In the genomic region with DNA sequence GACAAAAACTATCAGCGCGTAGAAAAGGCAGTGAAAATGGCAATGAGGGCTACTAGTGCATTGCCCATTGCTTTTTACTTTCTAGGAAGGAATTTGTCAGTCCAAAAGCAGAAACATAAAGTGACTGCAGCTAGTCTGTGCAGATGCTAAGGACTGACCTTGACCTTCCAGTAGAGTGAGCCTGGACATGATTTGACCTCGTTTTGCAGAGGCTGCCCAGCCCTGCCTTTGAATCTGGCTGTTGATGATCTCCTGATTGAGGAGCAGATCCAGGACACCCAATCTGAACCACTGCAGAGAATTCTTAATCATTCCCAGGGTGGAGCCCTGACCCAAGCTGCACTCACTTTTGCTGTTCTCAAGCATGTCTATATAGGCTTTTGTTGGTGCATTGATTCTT, we compare ENCODE assay signal across 18 cellular contexts. TPM values are rescaled to one million over a fixed set of nuclear protein-coding genes. Genes with fewer than 3 reads are reported as not detected.
A peak's percentile ranks its signal among the peaks of the same experiment; 100 is the strongest.
DNase-seq lines count a peak whose midpoint lies in the region; ATAC-seq, FAIRE-seq and TF ChIP-seq lines count a peak whose summit lies in the region.
"Had no signal": no experiment of that assay in that cellular context is flagged by ENCODE, and none has a peak within 500 bp of the region (broad histone marks: within the 10 kb centered on the region; RNA-seq: fewer than 3 reads in every experiment).

No MANE protein-coding gene starts in this region.

- no peaks in the 10 kb centered on the region for H3K36me3 ChIP-seq in HepG2 (replicated peaks in 1 of 2; ENCODE audit: control insufficient read depth in 1 of 2, insufficient read depth in 2 of 2, low read length in 2 of 2)
- no peaks in the 10 kb centered on the region for H3K36me3 ChIP-seq in right lobe of liver
- H3K36me3 ChIP-seq in KOPT-K1 (ENCODE audit: insufficient read depth, low read length) = peaks cover 11% of the 10 kb centered on the region; the same call in 1 of the 2 replicates
- peaks cover 15% of the 10 kb centered on the region; the same call in 2 of the 3 replicates for H3K36me3 ChIP-seq in K562 (ENCODE audit: control insufficient read depth, insufficient read depth, low read length)
- H3K36me3 ChIP-seq in kidney (ENCODE audit: control insufficient read depth in 1 of 2, insufficient read depth in 2 of 2, low read length in 2 of 2) = no peaks in the 10 kb centered on the region

- H3K79me2 ChIP-seq in HepG2 (ENCODE audit: insufficient read depth, low read length) (no peaks in the 10 kb centered on the region), K562 (ENCODE audit: control insufficient read depth, insufficient read depth, low read length) (peaks cover 15% of the 10 kb centered on the region)

- POLR2A ChIA-PET in HepG2 (lab: Yijun Ruan, JAX) = no interaction called here
- POLR2A ChIA-PET in K562 (lab: Yijun Ruan, JAX) = interaction anchor here (0.6 to 2.8 kb wide), 5 partner anchors 11 to 59 kb away, joined by 3 to 18 read pairs (median 3); partner anchors contain the start of gene DYRK3

- TF ChIP-seq RAD21 in HepG2 (CRISPR knock-in tag; IDR thresholded peaks at IDR 0.05) (no peak), K562 (CRISPR knock-in tag; conservative IDR thresholded peaks at IDR 0.05 in 1 of 2, IDR thresholded peaks at IDR 0.05 in 1 of 2) (no peak)

- BruUV-seq in HepG2 (replicated peaks; lab: Mats Ljungman, UMichigan) (no TSS peak), K562 (replicated peaks; lab: Mats Ljungman, UMichigan) (no TSS peak)

- H3K27me3 ChIP-seq in HepG2 (ENCODE audit: control insufficient read depth in 1 of 2, insufficient read depth in 2 of 2, low read length in 2 of 2) (peaks cover 0 to 13% of the 10 kb centered on the region in 2 experiments; a peak in 4 of 5 replicates), right lobe of liver (no peaks in the 10 kb centered on the region), K562 (ENCODE audit: control insufficient read depth in 2 of 2, insufficient read depth in 2 of 2, low read length in 2 of 2) (no peaks in the 10 kb centered on the region)

- WGBS in HepG2 (ENCODE audit: low lambda C conversion rate) = 56% methylated on average over 2 of the region's 3 CpGs
- WGBS in right lobe of liver (ENCODE audit: insufficient coverage, low coverage, low lambda C conversion rate, missing lambda C conversion rate) = 50% methylated on average over 1 of the region's 3 CpGs
- 65% methylated on average over 3 of the region's 3 CpGs for WGBS in K562 (ENCODE audit: insufficient coverage, low coverage, missing lambda C conversion rate)

- in situ Hi-C loops in HepG2 (cut with HindIII; ENCODE audit: extremely low pct_ligation_motif_present, low pct_unique_long_range_greater_than_20kb) (no loop called here), K562 (cut with MboI) (no loop called here)

- H3K9me3 ChIP-seq in HepG2 (ENCODE audit: low read length) = no peaks in the 10 kb centered on the region
- no peaks in the 10 kb centered on the region for H3K9me3 ChIP-seq in right lobe of liver
- no peaks in the 10 kb centered on the region for H3K9me3 ChIP-seq in KOPT-K1 (ENCODE audit: insufficient read depth, low read length, poor library complexity, severe bottlenecking)
- no peaks in the 10 kb centered on the region for H3K9me3 ChIP-seq in K562 (replicated peaks; ENCODE audit: control insufficient read depth, insufficient read depth, low read depth, low read length)
- H3K9me3 ChIP-seq in kidney (ENCODE audit: control insufficient read depth in 1 of 2, low read length in 2 of 2) = no peaks in the 10 kb centered on the region

- H3K9ac ChIP-seq in HepG2 (ENCODE audit: insufficient read depth, low read depth, low read length) = no peak overlapping the region
- H3K9ac ChIP-seq in K562 (ENCODE audit: insufficient read depth in 1 of 2, low read depth in 2 of 2, low read length in 2 of 2) = no peak overlapping the region
- H3K9ac ChIP-seq in kidney (ENCODE audit: low read length in 2 of 2) = no peak overlapping the region

- TF ChIP-seq POLR2A in HepG2 (IDR thresholded peaks at IDR 0.05; ENCODE audit: insufficient read depth in 1 of 2, low read depth in 2 of 2, low read length in 2 of 2) (no peak), right lobe of liver (IDR thresholded peaks at IDR 0.05) (no peak), K562 (conservative IDR thresholded peaks at IDR 0.05) (no peak)

- H3K9me1 ChIP-seq in K562 (ENCODE audit: control insufficient read depth, insufficient read depth, low read length) = no peaks in the 10 kb centered on the region

- DNase-seq in HepG2 (ENCODE audit: low spot score) (no peak), right lobe of liver (no peak), K562 (ENCODE audit: extremely low read depth in 1 of 4, low spot score in 3 of 4) (no peak), kidney (no peak), mucosa of gallbladder (ENCODE audit: low spot score) (no peak)
- DNase-seq: CD4-positive, alpha-beta T cell; CD8-positive, alpha-beta memory T cell; DMS 273 treated with DMSO at 0.1 percent for 48 hours; DMS79; EL; GDM1; H9 had no signal

- intact Hi-C loops in HepG2 (cut with micrococcal nuclease; ENCODE audit: unreplicated experiment) = no loop called here
- intact Hi-C loops in right lobe of liver (cut with DNase I) = no loop called here
- intact Hi-C loops in K562 (cut with micrococcal nuclease) = no loop called here
- intact Hi-C loops in kidney (cut with DNase I) = no loop called here

- CTCF ChIA-PET in HepG2 (lab: Yijun Ruan, JAX; ENCODE audit: low intra/inter-chr PET ratio, low total read pairs) = no interaction called here
- CTCF ChIA-PET in K562 (lab: Yijun Ruan, JAX; ENCODE audit: low intra/inter-chr PET ratio) = interaction anchor here (1.1 kb wide), 1 partner anchor 69 kb away, joined by 5 read pairs; no protein-coding TSS in a partner anchor

- no peak for FAIRE-seq in HepG2 (lab: Jason Lieb, UNC)
- FAIRE-seq in K562 (lab: Jason Lieb, UNC) = no peak
- no peak for FAIRE-seq in kidney (lab: Jason Lieb, UNC)
- FAIRE-seq: D721Med, GM12878 had no signal

- TF ChIP-seq CTCF in HepG2 (CRISPR knock-in tag; IDR thresholded peaks at IDR 0.05) = no peak
- no peak for TF ChIP-seq CTCF in right lobe of liver (IDR thresholded peaks at IDR 0.05)
- no peak for TF ChIP-seq CTCF in K562 (IDR thresholded peaks at IDR 0.05 in 2 of 3, conservative IDR thresholded peaks at IDR 0.05 in 1 of 3; ENCODE audit: insufficient read depth in 2 of 3, low read depth in 1 of 3, low read length in 3 of 3)
- no peak for TF ChIP-seq CTCF in kidney (IDR thresholded peaks at IDR 0.05; ENCODE audit: borderline replicate concordance, extremely low read depth, insufficient read depth)

- H3K4me2 ChIP-seq in HepG2 (ENCODE audit: low read depth, low read length) (no peak overlapping the region), K562 (ENCODE audit: insufficient read depth, low read length) (no peak overlapping the region)
- H3K4me2 ChIP-seq: GM23338 had no signal

- H2AFZ ChIP-seq in HepG2 (ENCODE audit: low read length) (no peak overlapping the region), K562 (ENCODE audit: low read depth, low read length) (no peak overlapping the region)
- H2AFZ ChIP-seq: GM23338 had no signal

- no peak for TF ChIP-seq EP300 in HepG2 (IDR thresholded peaks at IDR 0.05; ENCODE audit: low read depth in 2 of 2, low read length in 2 of 2)
- no peak for TF ChIP-seq EP300 in HepG2 (CRISPR knock-in tag; IDR thresholded peaks at IDR 0.05; ENCODE audit: borderline replicate concordance)
- TF ChIP-seq EP300 in K562 (IDR thresholded peaks at IDR 0.05; ENCODE audit: low read length) = no peak

- H3K4me3 ChIP-seq in HepG2 (replicated peaks in 1 of 3; ENCODE audit: insufficient read depth in 1 of 3, low read depth in 2 of 3, low read length in 3 of 3) = no peak overlapping the region
- H3K4me3 ChIP-seq in right lobe of liver = no peak overlapping the region
- no peak overlapping the region for H3K4me3 ChIP-seq in K562
- no peak overlapping the region for H3K4me3 ChIP-seq in kidney (ENCODE audit: low read length in 2 of 2)
- H3K4me3 ChIP-seq: GM12878, GM23338 had no signal

- ATAC-seq in HepG2 = no peak
- ATAC-seq in right lobe of liver = no peak
- no peak for ATAC-seq in K562
- ATAC-seq: GM12878, GM23338, HCT116 had no signal

- peaks cover 22% of the 10 kb centered on the region for H3K4me1 ChIP-seq in HepG2 (ENCODE audit: insufficient read depth, low read length)
- H3K4me1 ChIP-seq in right lobe of liver = peaks cover 0 to 12% (median 5%) of the 10 kb centered on the region in 4 donors
- H3K4me1 ChIP-seq in K562 (replicated peaks in 1 of 2; ENCODE audit: control insufficient read depth in 2 of 2, insufficient read depth in 2 of 2, low read length in 2 of 2) = peaks cover 37 to 59% of the 10 kb centered on the region in 2 experiments
- peaks cover 6 to 9% of the 10 kb centered on the region in 2 donors for H3K4me1 ChIP-seq in kidney (ENCODE audit: control insufficient read depth in 1 of 2, insufficient read depth in 1 of 2, low read depth in 1 of 2, low read length in 2 of 2)

- H3K27ac ChIP-seq in HepG2 (ENCODE audit: extremely low read length, insufficient read depth, low read length) = no peak overlapping the region
- H3K27ac ChIP-seq in right lobe of liver = no peak overlapping the region
- H3K27ac ChIP-seq in KOPT-K1 (ENCODE audit: low read depth, low read length, poor library complexity, severe bottlenecking) = peak overlapping the region; percentile 62
- H3K27ac ChIP-seq in K562 (ENCODE audit: extremely low read depth, low read depth, low read length) = no peak overlapping the region
- H3K27ac ChIP-seq in kidney (ENCODE audit: low read depth in 2 of 2, low read length in 2 of 2) = no peak overlapping the region

- H4K20me1 ChIP-seq in HepG2 (ENCODE audit: insufficient read depth, low read length) (no peaks in the 10 kb centered on the region), K562 (replicated peaks; ENCODE audit: control insufficient read depth, insufficient read depth, low read length) (no peaks in the 10 kb centered on the region)

RNA-seq across cellular contexts. Expression of gene DYRK3, which starts 21.6 kb away (rescaled TPM):
- total RNA-seq in HepG2 (2016; rRNA removed; fragmentation: Illumina TruSeq; extraction: Trizol) = 2.8 and 4.1 TPM in 2 replicates
- 0.44 and 0.81 TPM in 2 replicates for total RNA-seq in HepG2 (2016; cell fraction: cytosol; rRNA removed; fragmentation: Illumina TruSeq; extraction: Trizol; ENCODE audit: low read depth)
- total RNA-seq in HepG2 (2016; cell fraction: insoluble cytoplasmic fraction; rRNA removed; fragmentation: Illumina TruSeq; extraction: Trizol) = 3.1 and 4.0 TPM in 2 replicates
- 1.4 and 1.5 TPM in 2 replicates for total RNA-seq in HepG2 (2016; cell fraction: membrane; rRNA removed; fragmentation: Illumina TruSeq; extraction: Trizol)
- 1.7 and 2.7 TPM in 2 replicates for total RNA-seq in HepG2 (2016; cell fraction: nucleus; rRNA removed; fragmentation: Illumina TruSeq; extraction: Trizol)
- 0.48 and 0.50 TPM in 2 replicates for polyA plus RNA-seq in HepG2 (2011; rRNA removed)
- 0.31 and 0.43 TPM in 2 replicates for polyA plus RNA-seq in HepG2 (2011; cell fraction: cytosol; rRNA removed)
- 0.29 and 0.58 TPM in 2 replicates for polyA plus RNA-seq in HepG2 (2011; cell fraction: nucleus; rRNA removed)
- 0.40 and 0.43 TPM in 2 replicates for polyA plus RNA-seq in HepG2 (2012)
- polyA plus RNA-seq in HepG2 (2016; cell fraction: cytosol; fragmentation: Illumina TruSeq; extraction: Trizol; ENCODE audit: low read depth) = 0.10 and 0.25 TPM in 2 replicates
- 1.7 and 2.1 TPM in 2 replicates for polyA plus RNA-seq in HepG2 (2016; cell fraction: insoluble cytoplasmic fraction; fragmentation: Illumina TruSeq; extraction: Trizol; ENCODE audit: low read depth)
- polyA plus RNA-seq in HepG2 (2016; cell fraction: membrane; fragmentation: Illumina TruSeq; extraction: Trizol; ENCODE audit: low read depth) = 0.34 and 0.35 TPM in 2 replicates
- 1.0 and 1.5 TPM in 2 replicates for polyA plus RNA-seq in HepG2 (2016; cell fraction: nucleus; fragmentation: Illumina TruSeq; extraction: Trizol; ENCODE audit: insufficient read depth, low read depth)
- 0.80 and 17.9 TPM in 2 replicates for polyA minus RNA-seq in HepG2 (2011; rRNA and poly(A)+ RNA removed; ENCODE audit: low replicate concordance)
- 0.40 and 1.7 TPM in 2 replicates for polyA minus RNA-seq in HepG2 (2011; cell fraction: cytosol; rRNA and poly(A)+ RNA removed)
- 1.2 and 2.0 TPM in 2 replicates for polyA minus RNA-seq in HepG2 (2011; cell fraction: nucleus; rRNA and poly(A)+ RNA removed)
- total RNA-seq in right lobe of liver = 1 to 10 TPM; 2.8 to 5.6 (median 4.0) TPM
- total RNA-seq in K562 (2011; cell fraction: chromatin; rRNA removed; ENCODE audit: low replicate concordance) = 39.6 and 56.6 TPM in 2 replicates
- total RNA-seq in K562 (2011; cell fraction: nucleolus; rRNA removed) = 27.2 and 29.9 TPM in 2 replicates
- total RNA-seq in K562 (2011; cell fraction: nucleoplasm; rRNA removed) = 31.7 and 33.1 TPM in 2 replicates
- 22.5 and 33.6 TPM in 2 replicates for total RNA-seq in K562 (2014; rRNA removed)
- total RNA-seq in K562 (2014; rRNA removed; fragmentation: Illumina TruSeq; extraction: Trizol) = 29.6 and 31.0 TPM in 2 replicates
- 23.3 and 25.7 TPM in 2 replicates for total RNA-seq in K562 (2015; rRNA removed; fragmentation: Illumina TruSeq; extraction: Trizol)
- total RNA-seq in K562 (2021) = 30.2 and 31.6 TPM in 2 replicates
- 30.8 and 33.7 TPM in 2 replicates for polyA plus RNA-seq in K562 (2011; rRNA removed)
- polyA plus RNA-seq in K562 (2011; cell fraction: cytosol; rRNA removed) = 14.5 and 17.4 TPM in 2 replicates
- polyA plus RNA-seq in K562 (2011; cell fraction: nucleus; rRNA removed) = 20.4 and 23.2 TPM in 2 replicates
- 17.0 and 17.6 TPM in 2 replicates for polyA plus RNA-seq in K562 (2012)
- 24.8 and 30.2 TPM in 2 replicates for polyA plus RNA-seq in K562 (2014; fragmentation: Illumina TruSeq; extraction: Trizol)
- 1 to 10 TPM; 4.5 to 5.2 TPM for polyA plus RNA-seq in K562 (2014; fragmentation: Nextera tagmentation; extraction: Ambion mirVana)
- 16.3 and 20.2 TPM in 2 replicates for polyA plus RNA-seq in K562 (2014; rRNA removed)
- polyA minus RNA-seq in K562 (2011; rRNA and poly(A)+ RNA removed) = 52.0 and 59.7 TPM in 2 replicates
- 21.9 and 25.0 TPM in 2 replicates for polyA minus RNA-seq in K562 (2011; cell fraction: cytosol; rRNA and poly(A)+ RNA removed)
- polyA minus RNA-seq in K562 (2011; cell fraction: nucleus; rRNA and poly(A)+ RNA removed) = 13.9 and 20.9 TPM in 2 replicates
- 12.7 TPM for total RNA-seq in kidney
- polyA plus RNA-seq in kidney (ENCODE audit: insufficient read depth, low read depth, low replicate concordance) = 3.5 TPM
- 17.6 TPM for total RNA-seq in mucosa of gallbladder
- polyA plus RNA-seq: CD14-positive monocyte; CD8-positive, alpha-beta memory T cell had no signal

RNA-seq across cellular contexts. Expression of gene MAPKAPK2, which starts 27.8 kb away (rescaled TPM):
- 14.5 and 16.6 TPM in 2 replicates for total RNA-seq in HepG2 (2016; rRNA removed; fragmentation: Illumina TruSeq; extraction: Trizol)
- 11.7 and 13.0 TPM in 2 replicates for total RNA-seq in HepG2 (2016; cell fraction: cytosol; rRNA removed; fragmentation: Illumina TruSeq; extraction: Trizol; ENCODE audit: low read depth)
- total RNA-seq in HepG2 (2016; cell fraction: insoluble cytoplasmic fraction; rRNA removed; fragmentation: Illumina TruSeq; extraction: Trizol) = 11.8 and 16.6 TPM in 2 replicates
- 26.9 and 28.5 TPM in 2 replicates for total RNA-seq in HepG2 (2016; cell fraction: membrane; rRNA removed; fragmentation: Illumina TruSeq; extraction: Trizol)
- total RNA-seq in HepG2 (2016; cell fraction: nucleus; rRNA removed; fragmentation: Illumina TruSeq; extraction: Trizol) = 15.3 TPM in 2 replicates
- 34.0 and 40.1 TPM in 2 replicates for polyA plus RNA-seq in HepG2 (2011; rRNA removed)
- 28.8 and 30.9 TPM in 2 replicates for polyA plus RNA-seq in HepG2 (2011; cell fraction: cytosol; rRNA removed)
- polyA plus RNA-seq in HepG2 (2011; cell fraction: nucleus; rRNA removed) = 60.6 and 63.0 TPM in 2 replicates
- 17.3 and 31.0 TPM in 2 replicates for polyA plus RNA-seq in HepG2 (2012)
- polyA plus RNA-seq in HepG2 (2016; cell fraction: cytosol; fragmentation: Illumina TruSeq; extraction: Trizol; ENCODE audit: low read depth) = 13.8 and 14.2 TPM in 2 replicates
- 17.8 and 22.4 TPM in 2 replicates for polyA plus RNA-seq in HepG2 (2016; cell fraction: insoluble cytoplasmic fraction; fragmentation: Illumina TruSeq; extraction: Trizol; ENCODE audit: low read depth)
- polyA plus RNA-seq in HepG2 (2016; cell fraction: membrane; fragmentation: Illumina TruSeq; extraction: Trizol; ENCODE audit: low read depth) = 32.7 and 35.8 TPM in 2 replicates
- polyA plus RNA-seq in HepG2 (2016; cell fraction: nucleus; fragmentation: Illumina TruSeq; extraction: Trizol; ENCODE audit: insufficient read depth, low read depth) = 41.1 and 43.4 TPM in 2 replicates
- 50.0 and 68.4 TPM in 2 replicates for polyA minus RNA-seq in HepG2 (2011; rRNA and poly(A)+ RNA removed; ENCODE audit: low replicate concordance)
- 15.6 and 16.3 TPM in 2 replicates for polyA minus RNA-seq in HepG2 (2011; cell fraction: cytosol; rRNA and poly(A)+ RNA removed)
- 24.2 and 25.9 TPM in 2 replicates for polyA minus RNA-seq in HepG2 (2011; cell fraction: nucleus; rRNA and poly(A)+ RNA removed)
- 10 to 100 TPM; 25.6 to 46.6 (median 34.0) TPM for total RNA-seq in right lobe of liver
- total RNA-seq in K562 (2011; cell fraction: chromatin; rRNA removed; ENCODE audit: low replicate concordance) = 70.6 and 157 TPM in 2 replicates
- 89.5 and 98.9 TPM in 2 replicates for total RNA-seq in K562 (2011; cell fraction: nucleolus; rRNA removed)
- total RNA-seq in K562 (2011; cell fraction: nucleoplasm; rRNA removed) = 74.0 and 80.4 TPM in 2 replicates
- total RNA-seq in K562 (2014; rRNA removed) = 52.1 and 57.2 TPM in 2 replicates
- 36.1 and 36.6 TPM in 2 replicates for total RNA-seq in K562 (2014; rRNA removed; fragmentation: Illumina TruSeq; extraction: Trizol)
- 33.3 and 35.6 TPM in 2 replicates for total RNA-seq in K562 (2015; rRNA removed; fragmentation: Illumina TruSeq; extraction: Trizol)
- total RNA-seq in K562 (2021) = 81.3 and 94.2 TPM in 2 replicates
- polyA plus RNA-seq in K562 (2011; rRNA removed) = 66.5 and 72.1 TPM in 2 replicates
- polyA plus RNA-seq in K562 (2011; cell fraction: cytosol; rRNA removed) = 68.3 and 74.8 TPM in 2 replicates
- polyA plus RNA-seq in K562 (2011; cell fraction: nucleus; rRNA removed) = 140 and 167 TPM in 2 replicates
- polyA plus RNA-seq in K562 (2012) = 53.3 and 64.1 TPM in 2 replicates
- 73.6 and 78.3 TPM in 2 replicates for polyA plus RNA-seq in K562 (2014; fragmentation: Illumina TruSeq; extraction: Trizol)
- polyA plus RNA-seq in K562 (2014; fragmentation: Nextera tagmentation; extraction: Ambion mirVana) = 1 to 10 TPM in 1 of 2 experiments, under 1 TPM in 1; 0.63 to 1.3 TPM
- 53.4 and 57.2 TPM in 2 replicates for polyA plus RNA-seq in K562 (2014; rRNA removed)
- 48.3 and 60.9 TPM in 2 replicates for polyA minus RNA-seq in K562 (2011; rRNA and poly(A)+ RNA removed)
- 37.6 and 41.0 TPM in 2 replicates for polyA minus RNA-seq in K562 (2011; cell fraction: cytosol; rRNA and poly(A)+ RNA removed)
- polyA minus RNA-seq in K562 (2011; cell fraction: nucleus; rRNA and poly(A)+ RNA removed) = 30.2 and 35.1 TPM in 2 replicates
- total RNA-seq in kidney = 113 TPM
- polyA plus RNA-seq in kidney (ENCODE audit: insufficient read depth, low read depth, low replicate concordance) = 84.5 TPM
- total RNA-seq in mucosa of gallbladder = 168 TPM

RNA-seq across cellular contexts. Expression of gene EIF2D, which starts 44.7 kb away (rescaled TPM):
- total RNA-seq in HepG2 (2016; rRNA removed; fragmentation: Illumina TruSeq; extraction: Trizol) = 45.1 and 47.5 TPM in 2 replicates
- total RNA-seq in HepG2 (2016; cell fraction: cytosol; rRNA removed; fragmentation: Illumina TruSeq; extraction: Trizol; ENCODE audit: low read depth) = 43.1 and 44.2 TPM in 2 replicates
- 44.4 and 45.6 TPM in 2 replicates for total RNA-seq in HepG2 (2016; cell fraction: insoluble cytoplasmic fraction; rRNA removed; fragmentation: Illumina TruSeq; extraction: Trizol)
- total RNA-seq in HepG2 (2016; cell fraction: membrane; rRNA removed; fragmentation: Illumina TruSeq; extraction: Trizol) = 66.4 and 71.1 TPM in 2 replicates
- 33.0 and 33.9 TPM in 2 replicates for total RNA-seq in HepG2 (2016; cell fraction: nucleus; rRNA removed; fragmentation: Illumina TruSeq; extraction: Trizol)
- polyA plus RNA-seq in HepG2 (2011; rRNA removed) = 61.1 and 64.9 TPM in 2 replicates
- 57.5 and 59.2 TPM in 2 replicates for polyA plus RNA-seq in HepG2 (2011; cell fraction: cytosol; rRNA removed)
- 50.4 and 55.0 TPM in 2 replicates for polyA plus RNA-seq in HepG2 (2011; cell fraction: nucleus; rRNA removed)
- polyA plus RNA-seq in HepG2 (2012) = 35.2 and 37.1 TPM in 2 replicates
- polyA plus RNA-seq in HepG2 (2016; cell fraction: cytosol; fragmentation: Illumina TruSeq; extraction: Trizol; ENCODE audit: low read depth) = 51.1 and 52.3 TPM in 2 replicates
- 56.4 and 58.1 TPM in 2 replicates for polyA plus RNA-seq in HepG2 (2016; cell fraction: insoluble cytoplasmic fraction; fragmentation: Illumina TruSeq; extraction: Trizol; ENCODE audit: low read depth)
- 76.1 and 77.6 TPM in 2 replicates for polyA plus RNA-seq in HepG2 (2016; cell fraction: membrane; fragmentation: Illumina TruSeq; extraction: Trizol; ENCODE audit: low read depth)
- 56.2 and 57.6 TPM in 2 replicates for polyA plus RNA-seq in HepG2 (2016; cell fraction: nucleus; fragmentation: Illumina TruSeq; extraction: Trizol; ENCODE audit: insufficient read depth, low read depth)
- 48.8 and 93.5 TPM in 2 replicates for polyA minus RNA-seq in HepG2 (2011; rRNA and poly(A)+ RNA removed; ENCODE audit: low replicate concordance)
- 21.5 and 22.3 TPM in 2 replicates for polyA minus RNA-seq in HepG2 (2011; cell fraction: cytosol; rRNA and poly(A)+ RNA removed)
- polyA minus RNA-seq in HepG2 (2011; cell fraction: nucleus; rRNA and poly(A)+ RNA removed) = 31.9 and 36.3 TPM in 2 replicates
- 10 to 100 TPM; 18.4 to 29.3 (median 24.4) TPM for total RNA-seq in right lobe of liver
- 150 and 157 TPM in 2 replicates for total RNA-seq in K562 (2011; cell fraction: chromatin; rRNA removed; ENCODE audit: low replicate concordance)
- 80.9 and 87.9 TPM in 2 replicates for total RNA-seq in K562 (2011; cell fraction: nucleolus; rRNA removed)
- total RNA-seq in K562 (2011; cell fraction: nucleoplasm; rRNA removed) = 121 and 150 TPM in 2 replicates
- 85.9 and 106 TPM in 2 replicates for total RNA-seq in K562 (2014; rRNA removed)
- total RNA-seq in K562 (2014; rRNA removed; fragmentation: Illumina TruSeq; extraction: Trizol) = 92.7 and 93.9 TPM in 2 replicates
- 85.1 and 86.5 TPM in 2 replicates for total RNA-seq in K562 (2015; rRNA removed; fragmentation: Illumina TruSeq; extraction: Trizol)
- total RNA-seq in K562 (2021) = 81.1 and 82.1 TPM in 2 replicates
- 138 and 152 TPM in 2 replicates for polyA plus RNA-seq in K562 (2011; rRNA removed)
- polyA plus RNA-seq in K562 (2011; cell fraction: cytosol; rRNA removed) = 91.2 and 121 TPM in 2 replicates
- polyA plus RNA-seq in K562 (2011; cell fraction: nucleus; rRNA removed) = 209 and 264 TPM in 2 replicates
- 76.3 and 124 TPM in 2 replicates for polyA plus RNA-seq in K562 (2012)
- polyA plus RNA-seq in K562 (2014; fragmentation: Illumina TruSeq; extraction: Trizol) = 111 and 128 TPM in 2 replicates
- polyA plus RNA-seq in K562 (2014; fragmentation: Nextera tagmentation; extraction: Ambion mirVana) = 100 to 1,000 TPM in 1 of 2 experiments, 10 to 100 TPM in 1; 86.9 to 130 TPM
- polyA plus RNA-seq in K562 (2014; rRNA removed) = 113 and 131 TPM in 2 replicates
- polyA minus RNA-seq in K562 (2011; rRNA and poly(A)+ RNA removed) = 109 and 116 TPM in 2 replicates
- polyA minus RNA-seq in K562 (2011; cell fraction: cytosol; rRNA and poly(A)+ RNA removed) = 50.0 and 50.6 TPM in 2 replicates
- 51.2 and 78.6 TPM in 2 replicates for polyA minus RNA-seq in K562 (2011; cell fraction: nucleus; rRNA and poly(A)+ RNA removed)
- 45.1 TPM for total RNA-seq in kidney
- polyA plus RNA-seq in kidney (ENCODE audit: insufficient read depth, low read depth, low replicate concordance) = 44.5 TPM
- 41.2 TPM for total RNA-seq in mucosa of gallbladder

Comparison
In these comparisons a context has a peak if more than half of its experiments do, and no peak if none do; other contexts are left out.
1. Of the 241 proteins assayed by ChIP-seq in both HepG2 and K562: peak only in HepG2: BCL6; only in K562: KDM1A; in both: none; in neither: 238; mixed calls (peak in some experiments, not most) for 1.